ENCODE assay signal across 18 cellular contexts in genomic region chr18:497688-498087, GRCh38. TPM values are rescaled to one million over a fixed set of nuclear protein-coding genes. Genes with fewer than 3 reads are reported as not detected.
DNase-seq lines count a peak whose midpoint lies in the region; ATAC-seq and TF ChIP-seq lines count a peak whose summit lies in the region.
"Had no signal": no experiment of that assay in that cellular context is flagged by ENCODE, and none has a peak within 500 bp of the region (broad histone marks: within the 10 kb centered on the region; RNA-seq: fewer than 3 reads in every experiment).

No MANE protein-coding gene starts in this region.

- no peak overlapping the region for H3K4ac ChIP-seq in mesendoderm (ENCODE audit: low read depth, low read length)

- H3K9me3 Mint-ChIP-seq in endodermal cell (no peaks in the 10 kb centered on the region), type B pancreatic cell (no peaks in the 10 kb centered on the region)
- H3K9me3 Mint-ChIP-seq in activated naive CD4-positive, alpha-beta T cell treated with anti-CD3 and anti-CD28 coated beads, Interleukin-2, amount 10 ng/mL, durations not matched to agents 7 days and 5 days = no peaks in the 10 kb centered on the region
- H3K9me3 Mint-ChIP-seq: CD8-positive, alpha-beta memory T cell; H9 had no signal

- H3K4me1 Mint-ChIP-seq in endodermal cell = peaks cover 38% of the 10 kb centered on the region
- peaks cover 49% of the 10 kb centered on the region for H3K4me1 Mint-ChIP-seq in type B pancreatic cell (ENCODE audit: unreplicated experiment)
- H3K4me1 Mint-ChIP-seq in activated naive CD4-positive, alpha-beta T cell treated with anti-CD3 and anti-CD28 coated beads, Interleukin-2, amount 10 ng/mL, durations not matched to agents 7 days and 5 days = peaks cover 8% of the 10 kb centered on the region

- H3K27ac Mint-ChIP-seq in endodermal cell = peak overlapping the region; percentile 65
- no peak overlapping the region for H3K27ac Mint-ChIP-seq in type B pancreatic cell
- no peak overlapping the region for H3K27ac Mint-ChIP-seq in activated naive CD4-positive, alpha-beta T cell treated with anti-CD3 and anti-CD28 coated beads, Interleukin-2, amount 10 ng/mL, durations not matched to agents 7 days and 5 days
- H3K27ac Mint-ChIP-seq: CD8-positive, alpha-beta memory T cell had no signal

- DNase-seq in endodermal cell (no peak), mesendoderm (peak; percentile 54), type B pancreatic cell (ENCODE audit: extremely low spot score, unreplicated experiment) (no peak), cerebellar cortex (ENCODE audit: low spot score) (no peak)
- DNase-seq in activated naive CD4-positive, alpha-beta T cell treated with anti-CD3 and anti-CD28 coated beads, Interleukin-2, amount 10 ng/mL, durations not matched to agents 7 days and 5 days = no peak
- DNase-seq: CD8-positive, alpha-beta memory T cell; DMS79 treated with DMSO at 0.1 percent for 48 hours; NCI-H2029 treated with DMSO at 0.1 percent for 48 hours; NCI-H2171; NCI-H524 treated with DMSO at 0.1 percent for 48 hours had no signal

- no peak overlapping the region for H2AK5ac ChIP-seq in mesendoderm (ENCODE audit: low read length)

- peaks cover 8% of the 10 kb centered on the region for H3K79me1 ChIP-seq in mesendoderm (ENCODE audit: low read length)

- H3K36me3 Mint-ChIP-seq in endodermal cell (ENCODE audit: low read depth) = peaks cover 7% of the 10 kb centered on the region
- peaks cover 4% of the 10 kb centered on the region for H3K36me3 Mint-ChIP-seq in type B pancreatic cell
- no peaks in the 10 kb centered on the region for H3K36me3 Mint-ChIP-seq in activated naive CD4-positive, alpha-beta T cell treated with anti-CD3 and anti-CD28 coated beads, Interleukin-2, amount 10 ng/mL, durations not matched to agents 7 days and 5 days
- H3K36me3 Mint-ChIP-seq: CD8-positive, alpha-beta memory T cell had no signal

- no peak overlapping the region for H4K5ac ChIP-seq in mesendoderm (ENCODE audit: low read length)

- H3K56ac ChIP-seq in mesendoderm (ENCODE audit: low read length) = peak overlapping the region; percentile 12

- no peak overlapping the region for H3K4me2 ChIP-seq in mesendoderm (ENCODE audit: low read length)
- H3K4me2 ChIP-seq: KMS-11 had no signal

- H2BK15ac ChIP-seq in mesendoderm (replicated peaks; ENCODE audit: low read depth) = no peak overlapping the region

- H3K4me1 ChIP-seq in HEK293 (ENCODE audit: control insufficient read depth, insufficient read depth, low read length) = peaks cover 25% of the 10 kb centered on the region
- H3K4me1 ChIP-seq in endodermal cell (ENCODE audit: control insufficient read depth, insufficient read depth, low read length) = peaks cover 16% of the 10 kb centered on the region
- H3K4me1 ChIP-seq in mesendoderm (ENCODE audit: control insufficient read depth, low read depth, low read length) = peaks cover 9% of the 10 kb centered on the region

- H3K4me3 ChIP-seq in HEK293 (ENCODE audit: low read depth, low read length) (no peak overlapping the region), endodermal cell (ENCODE audit: low read length) (peak overlapping the region; percentile 98), mesendoderm (ENCODE audit: low read length) (no peak overlapping the region)
- H3K4me3 ChIP-seq: GM23248, SJSA1 had no signal

- H2BK5ac ChIP-seq in mesendoderm (ENCODE audit: low read length) = no peak overlapping the region

- CTCF ChIA-PET in HEK293 (lab: Yijun Ruan, JAX) = interaction anchor here (0.6 to 5.0 kb wide), 21 partner anchors 8 to 333 kb away, joined by 3 to 28 read pairs (median 3); no protein-coding TSS in a partner anchor
- CTCF ChIA-PET in activated naive CD4-positive, alpha-beta T cell treated with anti-CD3 and anti-CD28 coated beads, Interleukin-2, amount 10 ng/mL, durations not matched to agents 7 days and 5 days (lab: Charles Lee) = interaction anchor here (1.5 kb wide), 1 partner anchor 19 kb away, joined by 5 read pairs; no protein-coding TSS in a partner anchor

- 70 to 89% methylated on average over 6 of the region's 6 CpGs for WGBS in endodermal cell (ENCODE audit: insufficient coverage in 1 of 2, insufficient read length in 1 of 2), 2 experiments
- WGBS in mesendoderm (ENCODE audit: extremely low coverage, insufficient coverage, low lambda C conversion rate) = no CpG with 5 or more reads among the region's 6 CpGs

- POLR2A ChIA-PET in HEK293 (lab: Yijun Ruan, JAX) = no interaction called here

- H3K27me3 ChIP-seq in endodermal cell (ENCODE audit: control insufficient read depth, insufficient read depth, low read length, poor library complexity, severe bottlenecking) (no peaks in the 10 kb centered on the region), mesendoderm (ENCODE audit: insufficient read depth, low read length, poor library complexity) (peaks cover 2% of the 10 kb centered on the region)
- H3K27me3 ChIP-seq: SJSA1 had no signal

- H3K27ac ChIP-seq in HEK293 (ENCODE audit: extremely low read depth, low read depth, low read length) (no peak overlapping the region), endodermal cell (ENCODE audit: low read depth, low read length) (no peak overlapping the region), mesendoderm (ENCODE audit: low read depth, low read length) (no peak overlapping the region)
- H3K27ac ChIP-seq: GM23248, KMS-11, SJSA1 had no signal

- H3K36me3 ChIP-seq in HEK293 (ENCODE audit: control insufficient read depth in 2 of 2, insufficient read depth in 1 of 2, low read length in 2 of 2) (no peaks in the 10 kb centered on the region), endodermal cell (ENCODE audit: control insufficient read depth, insufficient read depth, low read length) (peaks cover 15% of the 10 kb centered on the region), mesendoderm (ENCODE audit: control insufficient read depth, insufficient read depth, low read length) (no peaks in the 10 kb centered on the region)
- H3K36me3 ChIP-seq: SJSA1 had no signal

- H3K23ac ChIP-seq in mesendoderm (ENCODE audit: low read length) = no peak overlapping the region

- peak overlapping the region; percentile 87 for H3K4me3 Mint-ChIP-seq in endodermal cell
- H3K4me3 Mint-ChIP-seq in type B pancreatic cell = peak overlapping the region; percentile 18
- H3K4me3 Mint-ChIP-seq in activated naive CD4-positive, alpha-beta T cell treated with anti-CD3 and anti-CD28 coated beads, Interleukin-2, amount 10 ng/mL, durations not matched to agents 7 days and 5 days = no peak overlapping the region
- H3K4me3 Mint-ChIP-seq: CD8-positive, alpha-beta memory T cell; H9 had no signal

- H3K9ac ChIP-seq in endodermal cell (ENCODE audit: extremely low read depth, low read length, poor library complexity, severe bottlenecking) = peak overlapping the region; percentile 19
- H3K9ac ChIP-seq in mesendoderm (ENCODE audit: low read length) = peak overlapping the region; percentile 23
- H3K9ac ChIP-seq: GM23248, KMS-11 had no signal

- no peak for TF ChIP-seq CTCF in HEK293 (tag by site-specific recombination; IDR thresholded peaks at IDR 0.05)
- TF ChIP-seq CTCF in endodermal cell (conservative IDR thresholded peaks at IDR 0.05) = no peak
- no peak for TF ChIP-seq CTCF in type B pancreatic cell (conservative IDR thresholded peaks at IDR 0.05)

- ATAC-seq in HG03439 (IDR thresholded peaks at IDR 0.05; ENCODE audit: unreplicated experiment) = no peak
- ATAC-seq: Right ventricle myocardium inferior had no signal

- H3K18ac ChIP-seq in mesendoderm (ENCODE audit: low read length) = no peak overlapping the region

- H3K27me3 Mint-ChIP-seq in endodermal cell (ENCODE audit: insufficient read depth) (peaks cover 39% of the 10 kb centered on the region), type B pancreatic cell (peaks cover 48% of the 10 kb centered on the region)
- peaks cover 49% of the 10 kb centered on the region for H3K27me3 Mint-ChIP-seq in activated naive CD4-positive, alpha-beta T cell treated with anti-CD3 and anti-CD28 coated beads, Interleukin-2, amount 10 ng/mL, durations not matched to agents 7 days and 5 days

- H3K9me3 ChIP-seq in HEK293 (ENCODE audit: control insufficient read depth, insufficient read depth, low read depth, low read length) (no peaks in the 10 kb centered on the region), endodermal cell (ENCODE audit: control insufficient read depth, low read length) (no peaks in the 10 kb centered on the region)
- H3K9me3 ChIP-seq: SJSA1 had no signal

- no peak overlapping the region for H4K8ac ChIP-seq in mesendoderm (ENCODE audit: low read depth, low read length)

- no peak overlapping the region for H2BK120ac ChIP-seq in mesendoderm (ENCODE audit: low read depth, low read length)

- H3K79me2 ChIP-seq in mesendoderm (ENCODE audit: control insufficient read depth, insufficient read depth, low read length) = peaks cover 23% of the 10 kb centered on the region

TF ChIP-seq in HEK293, 187 proteins besides CTCF, POLR2A, EP300 and RAD21 (continues in another document):
- TF ChIP-seq ZNF626 (tag by site-specific recombination; IDR thresholded peaks at IDR 0.05) (no peak), SCRT1 (tag by site-specific recombination; IDR thresholded peaks at IDR 0.05; ENCODE audit: borderline replicate concordance) (peak; percentile 76; the same call in 1 of the 2 replicates), SCRT2 (tag by site-specific recombination; IDR thresholded peaks at IDR 0.05) (peak; percentile 68)

RNA-seq across cellular contexts. Expression of gene COLEC12, which starts 2.8 kb away (rescaled TPM):
- 100 to 1,000 TPM; 123 TPM for total RNA-seq in endodermal cell
- polyA plus RNA-seq in endodermal cell (2013, experiment 1 of 2) = 31.1 TPM
- polyA plus RNA-seq in endodermal cell (2013, experiment 2 of 2) = 38.5 TPM
- 7.5 TPM for polyA plus RNA-seq in mesendoderm (2013, experiment 1 of 2)
- polyA plus RNA-seq in mesendoderm (2013, experiment 2 of 2) = 7.4 TPM
- 6.5 and 61.3 TPM in 2 replicates for total RNA-seq in type B pancreatic cell (ENCODE audit: low replicate concordance)
- total RNA-seq: Calu3 had no signal
- polyA plus RNA-seq: CD8-positive, alpha-beta memory T cell had no signal
